20 cellular contexts compared by ENCODE assay signal in genomic region chr13:51244637-51245405, GRCh38. TPM values are rescaled to one million over a fixed set of nuclear protein-coding genes. Genes with fewer than 3 reads are reported as not detected.
DNase-seq lines count a peak whose midpoint lies in the region; ATAC-seq, FAIRE-seq and TF ChIP-seq lines count a peak whose summit lies in the region.
"Had no signal": no experiment of that assay in that cellular context is flagged by ENCODE, and none has a peak within 500 bp of the region (broad histone marks: within the 10 kb centered on the region; RNA-seq: fewer than 3 reads in every experiment).

No MANE protein-coding gene starts in this region.

- H3K23ac ChIP-seq in H1 (ENCODE audit: insufficient read length) (no peak overlapping the region), neuronal stem cell (ENCODE audit: low read depth, low read length, poor library complexity) (no peak overlapping the region)

- peak in 1 of 2 experiments; percentile 59; a peak in 1 of 3 replicates for TF ChIP-seq EP300 in H1 (IDR thresholded peaks at IDR 0.05; ENCODE audit: borderline replicate concordance in 1 of 2, low read depth in 2 of 2, low read length in 2 of 2)

- H2BK20ac ChIP-seq in H1 (ENCODE audit: low read length) = 0 out of 2 replicates have a peak overlapping the region, but pooled peaks have one; percentile 73

- H2BK15ac ChIP-seq in H1 (ENCODE audit: low read length) (no peak overlapping the region), neuronal stem cell (ENCODE audit: low read length) (peak overlapping the region; percentile 28)

- H3K14ac ChIP-seq in H1 (ENCODE audit: insufficient read length) (no peak overlapping the region), neuronal stem cell (ENCODE audit: low read length) (no peak overlapping the region)

- H2BK5ac ChIP-seq in H1 (ENCODE audit: low read depth, low read length) (peak overlapping the region; percentile 90; the same call in 1 of the 2 replicates), neuronal stem cell (ENCODE audit: low read length) (no peak overlapping the region)

- H3K23me2 ChIP-seq in H1 (ENCODE audit: low read depth, low read length) = no peaks in the 10 kb centered on the region

- FAIRE-seq in H1 (lab: Jason Lieb, UNC) = peak; percentile 73
- FAIRE-seq: D721Med had no signal

- H2AFZ ChIP-seq in H1 (ENCODE audit: low read length) (no peak overlapping the region), neuronal stem cell (ENCODE audit: low read length) (no peak overlapping the region)

- no peaks in the 10 kb centered on the region for H3K27me3 ChIP-seq in HUES64 (ENCODE audit: insufficient read depth, low read length)
- H3K27me3 ChIP-seq in H1 (replicated peaks in 1 of 4; ENCODE audit: control insufficient read depth in 3 of 4, extremely low read depth in 1 of 4, insufficient read depth in 3 of 4, low read length in 3 of 4) = no peaks in the 10 kb centered on the region
- H3K27me3 ChIP-seq in neuronal stem cell (ENCODE audit: control insufficient read depth in 3 of 3, insufficient read depth in 3 of 3, low read depth in 1 of 3, low read length in 3 of 3) = no peaks in the 10 kb centered on the region
- H3K27me3 ChIP-seq: MG63, tibial nerve had no signal

- H4K91ac ChIP-seq in H1 (replicated peaks; ENCODE audit: insufficient read length, low read length) (peak overlapping the region; percentile 57), neuronal stem cell (ENCODE audit: low read depth, low read length, poor library complexity) (no peak overlapping the region)

- H3K79me2 ChIP-seq in H1 (ENCODE audit: control insufficient read depth in 1 of 2, insufficient read depth in 2 of 2, low read length in 2 of 2) = peaks cover 0 to 39% of the 10 kb centered on the region in 2 experiments; a peak in 2 of 4 replicates

- CTCF ChIA-PET in H1 (lab: Charles Lee; ENCODE audit: partially characterized antibody) = interaction anchor here (1.0 to 4.9 kb wide), 9 partner anchors 9 to 119 kb away, joined by 3 to 28 read pairs (median 6); no protein-coding TSS in a partner anchor

- peak overlapping the region; percentile 85 for H3K27ac ChIP-seq in HUES64 (ENCODE audit: low read depth, low read length)
- peak overlapping the region; percentile 43; the same call in 1 of the 2 replicates for H3K27ac ChIP-seq in H1 (ENCODE audit: low read depth, low read length)
- H3K27ac ChIP-seq in neuronal stem cell (replicated peaks; ENCODE audit: low read length) = no peak overlapping the region
- H3K27ac ChIP-seq: prostate gland had no signal

- peak overlapping the region; percentile 85; the same call in 1 of the 2 replicates for H4K8ac ChIP-seq in H1 (ENCODE audit: extremely low read depth, insufficient read depth, low read length)
- no peak overlapping the region for H4K8ac ChIP-seq in neuronal stem cell (ENCODE audit: low read depth, low read length)

- H4K5ac ChIP-seq in H1 (ENCODE audit: insufficient read length, low read depth, low read length) = peak overlapping the region; percentile 27

- H3K4me2 ChIP-seq in H1 (ENCODE audit: insufficient read depth in 1 of 2, low read depth in 2 of 2, low read length in 2 of 2) (peak overlapping the region; percentile 56 to 66), neuronal stem cell (ENCODE audit: insufficient read depth, low read length, poor library complexity, severe bottlenecking) (no peak overlapping the region)
- H3K4me2 ChIP-seq: SK-N-SH had no signal

- H3K79me1 ChIP-seq in H1 (ENCODE audit: low read depth, low read length) (peaks cover 2% of the 10 kb centered on the region), neuronal stem cell (ENCODE audit: low read depth, low read length) (no peaks in the 10 kb centered on the region)

- DNase-seq in NCI-H2171 treated with DMSO at 0.1 percent for 48 hours (lab: John Stamatoyannopoulos, UW) = peak; percentile 13
- DNase-seq in NCI-H2171 (lab: John Stamatoyannopoulos, UW) = no peak
- DNase-seq in H1 (ENCODE audit: low read depth in 1 of 2, low spot score in 2 of 2) = peak in 1 of 2 experiments; percentile 56
- DNase-seq in neuronal stem cell (ENCODE audit: low spot score) = no peak
- DNase-seq in kidney tubule cell (ENCODE audit: low spot score) = no peak
- no peak for DNase-seq in AML-193 (lab: John Stamatoyannopoulos, UW)
- DNase-seq: 8988T; activated CD4-positive, alpha-beta T cell treated with anti-CD3 and anti-CD28 coated beads for 4 hours; activated effector memory CD4-positive, alpha-beta T cell treated with anti-CD3 and anti-CD28 coated beads, Interleukin-2, amount 50 U/mL, for 16 hours; activated T-cell treated with anti-CD3 and anti-CD28 coated beads, Interleukin-2, amount 50 U/mL, for 1 hour; left colon; MG63; SK-N-SH; stimulated activated naive CD8-positive, alpha-beta T cell treated with anti-CD3 and anti-CD28 coated beads, Interleukin-15, Interleukin-2, amounts not matched to agents 100 U/mL and 50 U/mL, for 24 hours; T-helper 2 cell had no signal

- peaks cover 26% of the 10 kb centered on the region for H3K36me3 ChIP-seq in HUES64 (ENCODE audit: insufficient read depth, low read length)
- H3K36me3 ChIP-seq in H1 (ENCODE audit: control insufficient read depth in 2 of 4, insufficient read depth in 4 of 4, low read length in 3 of 4) = peaks cover 0 to 21% (median 5%) of the 10 kb centered on the region in 4 experiments; a peak in 3 of 8 replicates
- no peaks in the 10 kb centered on the region for H3K36me3 ChIP-seq in neuronal stem cell (replicated peaks in 1 of 2; ENCODE audit: control insufficient read depth in 2 of 2, insufficient read depth in 2 of 2, low read length in 2 of 2)
- H3K36me3 ChIP-seq: MG63, prostate gland, tibial nerve had no signal

- H3K9ac ChIP-seq in HUES64 (ENCODE audit: low read depth, low read length) (no peak overlapping the region; the same call in 1 of the 2 replicates), H1 (replicated peaks in 1 of 4; ENCODE audit: extremely low read depth in 1 of 4, low read depth in 3 of 4, low read length in 3 of 4) (no peak overlapping the region; a peak in 2 of 7 replicates), neuronal stem cell (ENCODE audit: low read depth, low read length, poor library complexity) (no peak overlapping the region)
- H3K9ac ChIP-seq: SK-N-SH had no signal

- 71% methylated on average over 14 of the region's 14 CpGs for WGBS in HUES64
- 58% methylated on average over 14 of the region's 14 CpGs; no CpG with 5 or more reads in 1 of the 2 experiments for WGBS in H1 (ENCODE audit: extremely low coverage in 1 of 2, insufficient coverage in 1 of 2, insufficient read length in 1 of 2, insufficient replicate concordance in 2 of 2, low coverage in 1 of 2, low lambda C conversion rate in 2 of 2, missing lambda C conversion rate in 1 of 2), 2 experiments
- no CpG with 5 or more reads among the region's 14 CpGs for WGBS in neuronal stem cell (ENCODE audit: extremely low coverage in 2 of 2, insufficient read length in 2 of 2, insufficient replicate concordance in 1 of 2), 2 donors

- H2BK12ac ChIP-seq in H1 (ENCODE audit: low read depth, low read length) (peak overlapping the region; percentile 75), neuronal stem cell (ENCODE audit: low read length) (no peak overlapping the region)

- no peak for ATAC-seq in HG02623 (IDR thresholded peaks at IDR 0.05; ENCODE audit: unreplicated experiment)
- ATAC-seq: left colon; stimulated activated naive CD8-positive, alpha-beta T cell treated with anti-CD3 and anti-CD28 coated beads, Interleukin-15, Interleukin-2, amounts not matched to agents 100 U/mL and 50 U/mL, for 24 hours had no signal

- H3K56ac ChIP-seq in H1 (replicated peaks; ENCODE audit: insufficient read length, low read depth, low read length) = no peak overlapping the region

- H3K4ac ChIP-seq in H1 (replicated peaks; ENCODE audit: insufficient read length, low read depth, low read length) (no peak overlapping the region), neuronal stem cell (ENCODE audit: low read length) (no peak overlapping the region)

- H3K9me3 ChIP-seq in HUES64 (ENCODE audit: insufficient read depth, low read depth, low read length) (no peaks in the 10 kb centered on the region), H1 (ENCODE audit: insufficient read depth in 2 of 2, low read depth in 1 of 2, low read length in 1 of 2) (no peaks in the 10 kb centered on the region), neuronal stem cell (replicated peaks in 1 of 2; ENCODE audit: control insufficient read depth in 2 of 2, insufficient read depth in 1 of 2, low read depth in 1 of 2, low read length in 2 of 2) (no peaks in the 10 kb centered on the region)
- H3K9me3 ChIP-seq: MG63, prostate gland, SK-N-SH, tibial nerve had no signal

- H3K4me3 ChIP-seq in HUES64 (ENCODE audit: low read length) (no peak overlapping the region; the same call in 1 of the 2 replicates), H1 (ENCODE audit: extremely low read depth in 1 of 4, insufficient read depth in 2 of 4, low read depth in 3 of 4, low read length in 4 of 4) (peak overlapping the region in 2 of 4 experiments; percentile 4 to 37; a peak in 4 of 8 replicates), neuronal stem cell (ENCODE audit: low read length in 2 of 2) (no peak overlapping the region)
- H3K4me3 ChIP-seq: MG63, prostate gland, tibial nerve had no signal

- TF ChIP-seq POLR2A in H1 (IDR thresholded peaks at IDR 0.05; ENCODE audit: control extremely low read depth in 1 of 2, low read depth in 2 of 2, low read length in 2 of 2) = peak; percentile 63 to 92

- H3K18ac ChIP-seq in H1 (ENCODE audit: extremely low read depth, low read length) (peak overlapping the region; percentile 73; the same call in 1 of the 2 replicates), neuronal stem cell (ENCODE audit: low read length) (peak overlapping the region; percentile 49)

- peaks cover 79% of the 10 kb centered on the region for H3K4me1 ChIP-seq in HUES64 (ENCODE audit: insufficient read depth, low read length)
- peaks cover 23 to 47% (median 42%) of the 10 kb centered on the region in 4 experiments for H3K4me1 ChIP-seq in H1 (replicated peaks in 1 of 4; ENCODE audit: control insufficient read depth in 3 of 4, insufficient read depth in 4 of 4, low read length in 3 of 4)
- H3K4me1 ChIP-seq in neuronal stem cell (ENCODE audit: control insufficient read depth in 2 of 2, insufficient read depth in 1 of 2, low read depth in 1 of 2, low read length in 2 of 2) = peaks cover 26 to 28% of the 10 kb centered on the region in 2 donors

- POLR2A ChIA-PET in H1 (lab: Charles Lee; ENCODE audit: partially characterized antibody) = interaction anchor here (0.7 to 8.3 kb wide), 33 partner anchors 8 to 126 kb away, joined by 3 to 110 read pairs (median 5); no protein-coding TSS in a partner anchor

- H2BK120ac ChIP-seq in H1 (replicated peaks; ENCODE audit: low read depth, low read length) (peak overlapping the region; percentile 47), neuronal stem cell (ENCODE audit: low read depth, low read length) (no peak overlapping the region)

- no peak overlapping the region for H2AK5ac ChIP-seq in H1 (ENCODE audit: low read depth, low read length)
- no peak overlapping the region for H2AK5ac ChIP-seq in neuronal stem cell (ENCODE audit: low read depth, low read length)

- TF ChIP-seq CTCF in H1 (IDR thresholded peaks at IDR 0.05; ENCODE audit: control extremely low read depth in 1 of 3, insufficient read depth in 1 of 3, low read depth in 1 of 3, low read length in 3 of 3) = no peak

- peaks cover 0 to 1% of the 10 kb centered on the region in 2 experiments for H4K20me1 ChIP-seq in H1 (replicated peaks in 1 of 2; ENCODE audit: control insufficient read depth in 1 of 2, insufficient read depth in 2 of 2, low read length in 2 of 2)

- TF ChIP-seq RAD21 in H1 (IDR thresholded peaks at IDR 0.05 in 1 of 2, conservative IDR thresholded peaks at IDR 0.05 in 1 of 2; ENCODE audit: low read depth in 2 of 2, low read length in 2 of 2) = no peak

RNA-seq across cellular contexts. Expression of gene FAM124A, which starts 22.6 kb away (rescaled TPM):
- polyA plus RNA-seq in HUES64 (2013, experiment 1 of 2) = 27.6 TPM
- 23.3 TPM for polyA plus RNA-seq in HUES64 (2013, experiment 2 of 2)
- 47.1 and 49.9 TPM in 2 replicates for total RNA-seq in H1 (2021; fragmentation: NEBNext Ultra II Directional; extraction: Animal tissue kit (Norgen Biotek cat#: 25700))
- polyA plus RNA-seq in H1 (2011; rRNA removed) = 40.7 and 47.1 TPM in 2 replicates
- 27.7 TPM for polyA plus RNA-seq in H1 (2011; cell fraction: cytosol; rRNA removed)
- 38.7 TPM for polyA plus RNA-seq in H1 (2011; cell fraction: nucleus; rRNA removed)
- polyA plus RNA-seq in H1 (2012, experiment 1 of 2) = 29.0 to 33.9 TPM (median 30.6 TPM) in 4 replicates
- polyA plus RNA-seq in H1 (2012, experiment 2 of 2) = 16.3 TPM
- 32.9 TPM for polyA plus RNA-seq in H1 (2013, experiment 1 of 2)
- 34.6 TPM for polyA plus RNA-seq in H1 (2013, experiment 2 of 2)
- polyA minus RNA-seq in H1 (2011; rRNA and poly(A)+ RNA removed) = 38.0 and 39.6 TPM in 2 replicates
- 34.9 TPM for polyA minus RNA-seq in H1 (2011; cell fraction: cytosol; rRNA and poly(A)+ RNA removed)
- 78.7 TPM for polyA minus RNA-seq in H1 (2011; cell fraction: nucleus; rRNA and poly(A)+ RNA removed)
- 7.8 TPM for polyA plus RNA-seq in neuronal stem cell (2013, experiment 1 of 2)
- 7.9 TPM for polyA plus RNA-seq in neuronal stem cell (2013, experiment 2 of 2)
